15 cellular contexts compared by ENCODE assay signal in the genomic region with DNA sequence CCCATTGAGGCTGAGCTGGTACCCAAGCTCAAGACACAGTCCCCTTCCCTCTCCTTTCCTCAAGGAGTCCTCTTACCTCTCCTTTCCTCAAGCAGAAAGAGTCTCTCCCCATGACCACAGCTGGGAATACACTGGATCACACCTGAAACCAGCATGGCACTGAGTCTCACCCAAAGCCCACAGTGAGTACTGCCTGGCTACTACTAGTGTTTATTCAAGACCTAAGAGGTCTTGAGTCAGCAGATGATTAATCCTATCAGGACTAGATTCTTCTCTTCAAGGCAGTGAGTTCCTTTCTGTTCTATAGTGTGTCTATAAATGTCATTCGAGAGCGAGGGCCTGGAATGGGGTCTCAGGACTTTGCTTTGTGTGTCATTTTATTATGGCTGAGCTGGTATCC.
"Had no signal": no experiment of that assay in that cellular context is flagged by ENCODE, and none has a peak within 500 bp of the region (broad histone marks: within the 10 kb centered on the region; RNA-seq: fewer than 3 reads in every experiment).

No MANE protein-coding gene starts in this region.

- H3K36me3 Mint-ChIP-seq: activated CD8-positive, alpha-beta memory T cell treated with anti-CD3 and anti-CD28 coated beads, Interleukin-2, amount 10 ng/mL, durations not matched to agents 7 days and 5 days; mesothelial cell of epicardium had no signal

- DNase-seq: activated CD4-positive, alpha-beta T cell treated with anti-CD3 and anti-CD28 coated beads for 1 hour; activated CD4-positive, alpha-beta T cell treated with anti-CD3 and anti-CD28 coated beads, Interleukin-2, amount 50 U/mL, for 48 hours; activated CD8-positive, alpha-beta memory T cell treated with anti-CD3 and anti-CD28 coated beads, Interleukin-2, amount 10 ng/mL, durations not matched to agents 7 days and 5 days; activated gamma-delta T cell treated with Interleukin-2 at 50 U/mL for 16 hours; activated T-cell treated with anti-CD3 and anti-CD28 coated beads, Interleukin-2, amount 50 U/mL, for 4 hours; aorta; caudate nucleus; colonic mucosa; kidney; retina; tibial artery; uterus had no signal

- H3K4me3 ChIP-seq: colonic mucosa, skin epidermis, tibial artery, uterus had no signal

- H3K4me3 Mint-ChIP-seq: activated CD8-positive, alpha-beta memory T cell treated with anti-CD3 and anti-CD28 coated beads, Interleukin-2, amount 10 ng/mL, durations not matched to agents 7 days and 5 days; activated T-cell treated with anti-CD3 and anti-CD28 coated beads, Interleukin-2, amount 50 U/mL, for 4 hours; mesothelial cell of epicardium; neural crest cell had no signal

- ATAC-seq: activated CD8-positive, alpha-beta memory T cell treated with anti-CD3 and anti-CD28 coated beads, Interleukin-2, amount 10 ng/mL, durations not matched to agents 7 days and 5 days; activated T-cell treated with anti-CD3 and anti-CD28 coated beads, Interleukin-2, amount 50 U/mL, for 4 hours had no signal

- H3K4me1 Mint-ChIP-seq: activated CD8-positive, alpha-beta memory T cell treated with anti-CD3 and anti-CD28 coated beads, Interleukin-2, amount 10 ng/mL, durations not matched to agents 7 days and 5 days; mesothelial cell of epicardium; neural crest cell had no signal

- FAIRE-seq: kidney had no signal

- H3K27ac Mint-ChIP-seq: activated CD8-positive, alpha-beta memory T cell treated with anti-CD3 and anti-CD28 coated beads, Interleukin-2, amount 10 ng/mL, durations not matched to agents 7 days and 5 days; mesothelial cell of epicardium had no signal
